27 cellular contexts compared by ENCODE assay signal in the genomic region with DNA sequence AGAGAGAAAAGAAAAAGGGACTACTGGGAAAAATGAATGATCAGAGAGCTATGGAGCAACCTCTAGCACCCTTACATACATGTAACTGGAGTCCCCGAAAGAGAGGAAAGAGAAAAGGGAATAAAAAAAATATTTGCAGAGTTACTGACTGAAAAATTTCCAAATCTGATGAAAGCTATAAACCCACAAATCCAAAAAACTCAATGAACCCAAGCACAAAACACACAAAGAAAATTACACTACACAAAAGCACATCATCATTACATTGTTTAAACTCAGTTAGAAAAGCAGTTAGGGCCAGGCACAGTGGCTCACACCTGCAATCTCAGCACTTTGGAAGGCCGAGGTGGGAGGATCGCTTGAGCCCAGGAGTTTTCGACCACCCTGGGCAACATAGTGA. TPM values are rescaled to one million over a fixed set of nuclear protein-coding genes. Genes with fewer than 3 reads are reported as not detected.
"Had no signal": no experiment of that assay in that cellular context is flagged by ENCODE, and none has a peak within 500 bp of the region (broad histone marks: within the 10 kb centered on the region; RNA-seq: fewer than 3 reads in every experiment).

No MANE protein-coding gene starts in this region.

- H3K4me3 Mint-ChIP-seq: activated CD4-positive, alpha-beta memory T cell treated with anti-CD3 and anti-CD28 coated beads for 36 hours; activated naive CD8-positive, alpha-beta T cell; activated T-helper 1 cell treated with anti-CD3 and anti-CD28 coated beads, Interleukin-12 subunit alpha, Interleukin-12 subunit beta, Interleukin-2, Interleukin-4 antibody, amounts not matched to agents 30 ng/mL and 10 ng/mL and 1 ng/mL, durations not matched to agents 14 hours and 24 hours and 36 hours; WTC11 had no signal

- H3K4me3 ChIP-seq: body of pancreas, dorsolateral prefrontal cortex, lower lobe of right lung, psoas muscle, skin epidermis, testis had no signal

- H3K9me3 ChIP-seq: body of pancreas, lower lobe of right lung, testis had no signal

- H3K27me3 ChIP-seq: body of pancreas, dorsolateral prefrontal cortex, testis had no signal

- ATAC-seq: body of pancreas, left colon, lower lobe of right lung, psoas muscle, right cardiac atrium, WTC11 had no signal

- FAIRE-seq: colon had no signal

- H3K27ac Mint-ChIP-seq: activated CD4-positive, alpha-beta memory T cell treated with anti-CD3 and anti-CD28 coated beads for 36 hours; activated naive CD8-positive, alpha-beta T cell; activated T-helper 1 cell treated with anti-CD3 and anti-CD28 coated beads, Interleukin-12 subunit alpha, Interleukin-12 subunit beta, Interleukin-2, Interleukin-4 antibody, amounts not matched to agents 30 ng/mL and 10 ng/mL and 1 ng/mL, durations not matched to agents 14 hours and 24 hours and 36 hours; WTC11 had no signal

- H3K9me3 Mint-ChIP-seq: WTC11 had no signal

- H3K27me3 Mint-ChIP-seq: activated CD4-positive, alpha-beta memory T cell treated with anti-CD3 and anti-CD28 coated beads for 36 hours; activated naive CD8-positive, alpha-beta T cell; naive B cell had no signal

- DNase-seq: activated CD4-positive, alpha-beta memory T cell treated with anti-CD3 and anti-CD28 coated beads for 36 hours; activated CD4-positive, alpha-beta T cell treated with anti-CD3 and anti-CD28 coated beads for 4 hours; activated gamma-delta T cell treated with Interleukin-2 at 50 U/mL for 16 hours; activated T-cell treated with anti-CD3 and anti-CD28 coated beads for 4 hours; body of pancreas; caudate nucleus; dorsolateral prefrontal cortex; foreskin melanocyte; glutamatergic neuron; hippocampal formation; islet precursor cell; left colon; lower lobe of right lung; naive B cell; psoas muscle; right cardiac atrium; stimulated activated CD4-positive, alpha-beta T cell treated with anti-CD3 and anti-CD28 coated beads, Interleukin-4, amount 100 ng/mL, for 1 hour; T-helper 2 cell; testis had no signal

RNA-seq across cellular contexts. Expression of a gene that starts 48.8 kb away (rescaled TPM):
- total RNA-seq: activated CD4-positive, alpha-beta memory T cell treated with anti-CD3 and anti-CD28 coated beads for 36 hours; activated T-helper 1 cell treated with anti-CD3 and anti-CD28 coated beads, Interleukin-12 subunit alpha, Interleukin-12 subunit beta, Interleukin-2, Interleukin-4 antibody, amounts not matched to agents 30 ng/mL and 10 ng/mL and 1 ng/mL, durations not matched to agents 14 hours and 24 hours and 36 hours; epithelial cell of proximal tubule; left colon; neural crest cell; ureter had no signal

RNA-seq across cellular contexts. Expression of a gene that starts 52.2 kb away (rescaled TPM):
- total RNA-seq: epithelial cell of proximal tubule, neural crest cell had no signal
